ENCODE assay signal across 1 cellular context in genomic region chr3:24375947-24376384, GRCh38.
TF ChIP-seq lines count a peak whose summit lies in the region.

No MANE protein-coding gene starts in this region.

TF ChIP-seq in HepG2, 621 proteins besides CTCF, POLR2A, EP300 and RAD21 (continued from another document and continues in another):
- TF ChIP-seq FOXP1 (IDR thresholded peaks at IDR 0.05) (no peak), FOXP1 (CRISPR knock-in tag; IDR thresholded peaks at IDR 0.05) (peak; percentile 82), PRDM15 (CRISPR knock-in tag; IDR thresholded peaks at IDR 0.05) (no peak), ZFP62 (CRISPR knock-in tag; IDR thresholded peaks at IDR 0.05) (no peak), LCORL (IDR thresholded peaks at IDR 0.05) (no peak), LCORL (CRISPR knock-in tag; IDR thresholded peaks at IDR 0.05) (peak; percentile 61; the same call in 1 of the 2 replicates), GATA4 (IDR thresholded peaks at IDR 0.05; ENCODE audit: borderline replicate concordance, low read depth) (peak; percentile 22; the same call in 1 of the 2 replicates), ETV5 (CRISPR knock-in tag; IDR thresholded peaks at IDR 0.05; ENCODE audit: borderline replicate concordance) (peak; percentile 20; the same call in 1 of the 2 replicates), SOX5 (CRISPR knock-in tag; IDR thresholded peaks at IDR 0.05; ENCODE audit: borderline replicate concordance) (0 out of 2 replicates have a peak, but pooled peaks have one; percentile 24), AHR (CRISPR knock-in tag; IDR thresholded peaks at IDR 0.05) (no peak), POGZ (CRISPR knock-in tag; IDR thresholded peaks at IDR 0.05) (peak; percentile 53; the same call in 1 of the 2 replicates), TCF7 (IDR thresholded peaks at IDR 0.05; ENCODE audit: low read depth) (peak; percentile 33; the same call in 1 of the 2 replicates), TEAD3 (CRISPR knock-in tag; optimal IDR thresholded peaks at IDR 0.05; ENCODE audit: borderline replicate concordance) (peak; percentile 30), NFIC (IDR thresholded peaks at IDR 0.05; ENCODE audit: low read length) (peak; percentile 70; the same call in 1 of the 2 replicates), ZFP36L2 (CRISPR knock-in tag; IDR thresholded peaks at IDR 0.05) (no peak), ZNF121 (CRISPR knock-in tag; IDR thresholded peaks at IDR 0.05) (no peak), ZNF12 (CRISPR knock-in tag; IDR thresholded peaks at IDR 0.05) (no peak), CEBPG (CRISPR knock-in tag; IDR thresholded peaks at IDR 0.05) (peak; percentile 28; the same call in 1 of the 2 replicates), FOXA1 (IDR thresholded peaks at IDR 0.05) (no peak), FOXA1 (CRISPR knock-in tag; IDR thresholded peaks at IDR 0.05) (0 out of 2 replicates have a peak, but pooled peaks have one; percentile 18), HNF4A (CRISPR knock-in tag; IDR thresholded peaks at IDR 0.05) (peak; percentile 40; the same call in 1 of the 2 replicates), NCOA2 (CRISPR knock-in tag; IDR thresholded peaks at IDR 0.05) (peak; percentile 35; the same call in 1 of the 2 replicates), ZNF784 (CRISPR knock-in tag; IDR thresholded peaks at IDR 0.05; ENCODE audit: borderline replicate concordance) (no peak), LRRFIP1 (CRISPR knock-in tag; conservative IDR thresholded peaks at IDR 0.05) (no peak), PAXIP1 (CRISPR knock-in tag; conservative IDR thresholded peaks at IDR 0.05) (peak; percentile 59; the same call in 1 of the 2 replicates), GATAD2A (CRISPR knock-in tag; IDR thresholded peaks at IDR 0.05) (peak; percentile 53), ZNF569 (CRISPR knock-in tag; IDR thresholded peaks at IDR 0.05; ENCODE audit: borderline replicate concordance) (no peak), GMEB1 (CRISPR knock-in tag; IDR thresholded peaks at IDR 0.05; ENCODE audit: borderline replicate concordance) (no peak), ZEB1 (IDR thresholded peaks at IDR 0.05; ENCODE audit: insufficient replicate concordance, low read depth) (no peak), ZNF777 (CRISPR knock-in tag; IDR thresholded peaks at IDR 0.05) (no peak), FOXA3 (CRISPR knock-in tag; IDR thresholded peaks at IDR 0.05) (peak; percentile 61), HDAC2 (CRISPR knock-in tag; IDR thresholded peaks at IDR 0.05) (peak; percentile 56; the same call in 1 of the 2 replicates), PITX1 (CRISPR knock-in tag; IDR thresholded peaks at IDR 0.05) (0 out of 2 replicates have a peak, but pooled peaks have one; percentile 45)
- TF ChIP-seq, protein P1, sequence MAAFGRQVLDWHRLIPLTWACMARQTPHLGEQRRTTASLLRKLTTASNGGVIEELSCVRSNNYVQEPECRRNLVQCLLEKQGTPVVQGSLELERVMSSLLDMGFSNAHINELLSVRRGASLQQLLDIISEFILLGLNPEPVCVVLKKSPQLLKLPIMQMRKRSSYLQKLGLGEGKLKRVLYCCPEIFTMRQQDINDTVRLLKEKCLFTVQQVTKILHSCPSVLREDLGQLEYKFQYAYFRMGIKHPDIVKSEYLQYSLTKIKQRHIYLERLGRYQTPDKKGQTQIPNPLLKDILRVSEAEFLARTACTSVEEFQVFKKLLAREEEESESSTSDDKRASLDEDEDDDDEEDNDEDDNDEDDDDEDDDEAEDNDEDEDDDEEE (CRISPR knock-in tag; IDR thresholded peaks at IDR 0.05) = no peak
- TF ChIP-seq, protein P2, sequence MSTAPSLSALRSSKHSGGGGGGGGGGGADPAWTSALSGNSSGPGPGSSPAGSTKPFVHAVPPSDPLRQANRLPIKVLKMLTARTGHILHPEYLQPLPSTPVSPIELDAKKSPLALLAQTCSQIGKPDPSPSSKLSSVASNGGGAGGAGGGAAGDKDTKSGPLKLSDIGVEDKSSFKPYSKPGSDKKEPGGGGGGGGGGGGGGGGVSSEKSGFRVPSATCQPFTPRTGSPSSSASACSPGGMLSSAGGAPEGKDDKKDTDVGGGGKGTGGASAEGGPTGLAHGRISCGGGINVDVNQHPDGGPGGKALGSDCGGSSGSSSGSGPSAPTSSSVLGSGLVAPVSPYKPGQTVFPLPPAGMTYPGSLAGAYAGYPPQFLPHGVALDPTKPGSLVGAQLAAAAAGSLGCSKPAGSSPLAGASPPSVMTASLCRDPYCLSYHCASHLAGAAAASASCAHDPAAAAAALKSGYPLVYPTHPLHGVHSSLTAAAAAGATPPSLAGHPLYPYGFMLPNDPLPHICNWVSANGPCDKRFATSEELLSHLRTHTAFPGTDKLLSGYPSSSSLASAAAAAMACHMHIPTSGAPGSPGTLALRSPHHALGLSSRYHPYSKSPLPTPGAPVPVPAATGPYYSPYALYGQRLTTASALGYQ (CRISPR knock-in tag; IDR thresholded peaks at IDR 0.05) = peak; percentile 46; the same call in 1 of the 2 replicates
- TF ChIP-seq, protein P3, sequence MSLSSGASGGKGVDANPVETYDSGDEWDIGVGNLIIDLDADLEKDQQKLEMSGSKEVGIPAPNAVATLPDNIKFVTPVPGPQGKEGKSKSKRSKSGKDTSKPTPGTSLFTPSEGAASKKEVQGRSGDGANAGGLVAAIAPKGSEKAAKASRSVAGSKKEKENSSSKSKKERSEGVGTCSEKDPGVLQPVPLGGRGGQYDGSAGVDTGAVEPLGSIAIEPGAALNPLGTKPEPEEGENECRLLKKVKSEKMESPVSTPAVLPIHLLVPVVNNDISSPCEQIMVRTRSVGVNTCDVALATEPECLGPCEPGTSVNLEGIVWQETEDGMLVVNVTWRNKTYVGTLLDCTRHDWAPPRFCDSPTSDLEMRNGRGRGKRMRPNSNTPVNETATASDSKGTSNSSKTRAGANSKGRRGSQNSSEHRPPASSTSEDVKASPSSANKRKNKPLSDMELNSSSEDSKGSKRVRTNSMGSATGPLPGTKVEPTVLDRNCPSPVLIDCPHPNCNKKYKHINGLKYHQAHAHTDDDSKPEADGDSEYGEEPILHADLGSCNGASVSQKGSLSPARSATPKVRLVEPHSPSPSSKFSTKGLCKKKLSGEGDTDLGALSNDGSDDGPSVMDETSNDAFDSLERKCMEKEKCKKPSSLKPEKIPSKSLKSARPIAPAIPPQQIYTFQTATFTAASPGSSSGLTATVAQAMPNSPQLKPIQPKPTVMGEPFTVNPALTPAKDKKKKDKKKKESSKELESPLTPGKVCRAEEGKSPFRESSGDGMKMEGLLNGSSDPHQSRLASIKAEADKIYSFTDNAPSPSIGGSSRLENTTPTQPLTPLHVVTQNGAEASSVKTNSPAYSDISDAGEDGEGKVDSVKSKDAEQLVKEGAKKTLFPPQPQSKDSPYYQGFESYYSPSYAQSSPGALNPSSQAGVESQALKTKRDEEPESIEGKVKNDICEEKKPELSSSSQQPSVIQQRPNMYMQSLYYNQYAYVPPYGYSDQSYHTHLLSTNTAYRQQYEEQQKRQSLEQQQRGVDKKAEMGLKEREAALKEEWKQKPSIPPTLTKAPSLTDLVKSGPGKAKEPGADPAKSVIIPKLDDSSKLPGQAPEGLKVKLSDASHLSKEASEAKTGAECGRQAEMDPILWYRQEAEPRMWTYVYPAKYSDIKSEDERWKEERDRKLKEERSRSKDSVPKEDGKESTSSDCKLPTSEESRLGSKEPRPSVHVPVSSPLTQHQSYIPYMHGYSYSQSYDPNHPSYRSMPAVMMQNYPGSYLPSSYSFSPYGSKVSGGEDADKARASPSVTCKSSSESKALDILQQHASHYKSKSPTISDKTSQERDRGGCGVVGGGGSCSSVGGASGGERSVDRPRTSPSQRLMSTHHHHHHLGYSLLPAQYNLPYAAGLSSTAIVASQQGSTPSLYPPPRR (CRISPR knock-in tag; IDR thresholded peaks at IDR 0.05; ENCODE audit: borderline replicate concordance) = peak; percentile 35; the same call in 1 of the 2 replicates
- TF ChIP-seq, protein P4, sequence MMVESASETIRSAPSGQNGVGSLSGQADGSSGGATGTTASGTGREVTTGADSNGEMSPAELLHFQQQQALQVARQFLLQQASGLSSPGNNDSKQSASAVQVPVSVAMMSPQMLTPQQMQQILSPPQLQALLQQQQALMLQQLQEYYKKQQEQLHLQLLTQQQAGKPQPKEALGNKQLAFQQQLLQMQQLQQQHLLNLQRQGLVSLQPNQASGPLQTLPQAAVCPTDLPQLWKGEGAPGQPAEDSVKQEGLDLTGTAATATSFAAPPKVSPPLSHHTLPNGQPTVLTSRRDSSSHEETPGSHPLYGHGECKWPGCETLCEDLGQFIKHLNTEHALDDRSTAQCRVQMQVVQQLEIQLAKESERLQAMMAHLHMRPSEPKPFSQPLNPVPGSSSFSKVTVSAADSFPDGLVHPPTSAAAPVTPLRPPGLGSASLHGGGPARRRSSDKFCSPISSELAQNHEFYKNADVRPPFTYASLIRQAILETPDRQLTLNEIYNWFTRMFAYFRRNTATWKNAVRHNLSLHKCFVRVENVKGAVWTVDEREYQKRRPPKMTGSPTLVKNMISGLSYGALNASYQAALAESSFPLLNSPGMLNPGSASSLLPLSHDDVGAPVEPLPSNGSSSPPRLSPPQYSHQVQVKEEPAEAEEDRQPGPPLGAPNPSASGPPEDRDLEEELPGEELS (CRISPR knock-in tag; IDR thresholded peaks at IDR 0.05) = peak; percentile 87
